Comparison of ENCODE assay signal across 1 cellular context in genomic region chr20:57509665-57510237, GRCh38.
TF ChIP-seq lines count a peak whose summit lies in the region.

No MANE protein-coding gene starts in this region.

TF ChIP-seq in IMR-90, 13 proteins besides CTCF, POLR2A, EP300 and RAD21 (continued from another document):
- no peak for TF ChIP-seq SMC3 (IDR thresholded peaks at IDR 0.05; ENCODE audit: low read depth, low read length)
- TF ChIP-seq FOS (IDR thresholded peaks at IDR 0.05; ENCODE audit: low read depth, low read length) = no peak
- no peak for TF ChIP-seq RCOR1 (IDR thresholded peaks at IDR 0.05; ENCODE audit: insufficient replicate concordance, low read length)
- TF ChIP-seq, protein P1, sequence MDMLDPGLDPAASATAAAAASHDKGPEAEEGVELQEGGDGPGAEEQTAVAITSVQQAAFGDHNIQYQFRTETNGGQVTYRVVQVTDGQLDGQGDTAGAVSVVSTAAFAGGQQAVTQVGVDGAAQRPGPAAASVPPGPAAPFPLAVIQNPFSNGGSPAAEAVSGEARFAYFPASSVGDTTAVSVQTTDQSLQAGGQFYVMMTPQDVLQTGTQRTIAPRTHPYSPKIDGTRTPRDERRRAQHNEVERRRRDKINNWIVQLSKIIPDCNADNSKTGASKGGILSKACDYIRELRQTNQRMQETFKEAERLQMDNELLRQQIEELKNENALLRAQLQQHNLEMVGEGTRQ (IDR thresholded peaks at IDR 0.05; ENCODE audit: low read depth, low read length) = no peak
- TF ChIP-seq BHLHE40 (IDR thresholded peaks at IDR 0.05; ENCODE audit: low read depth, low read length) = no peak
